1 cellular context compared by ENCODE assay signal in genomic region chr6:148761532-148761951, GRCh38.
TF ChIP-seq lines count a peak whose summit lies in the region.

No MANE protein-coding gene starts in this region.

TF ChIP-seq in H1, 55 proteins besides CTCF, POLR2A, EP300 and RAD21 (continued from another document):
- TF ChIP-seq SIX5 (IDR thresholded peaks at IDR 0.05; ENCODE audit: low read depth, low read length) (no peak), TAF1 (IDR thresholded peaks at IDR 0.05; ENCODE audit: low read depth, low read length) (no peak), SRF (IDR thresholded peaks at IDR 0.05; ENCODE audit: low read depth, low read length) (no peak)
